In the genomic region with DNA sequence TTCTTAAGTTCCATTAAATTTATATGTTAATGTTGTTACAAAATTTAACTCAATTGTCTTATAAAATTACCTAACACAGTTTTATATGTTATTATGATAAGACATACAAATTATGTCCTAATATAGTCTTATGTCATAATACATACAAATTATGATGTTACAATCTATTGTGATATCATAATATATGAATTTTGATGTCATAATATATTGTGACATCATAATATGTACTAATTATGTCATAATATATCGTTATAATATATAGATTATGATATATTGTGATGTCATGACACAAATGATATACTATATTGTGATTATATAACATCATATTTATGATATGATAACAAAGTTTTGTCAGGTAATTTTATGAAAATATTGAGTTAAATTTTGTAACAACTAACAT, we compare ENCODE assay signal across 18 cellular contexts.
"Had no signal": no experiment of that assay in that cellular context is flagged by ENCODE, and none has a peak within 500 bp of the region (broad histone marks: within the 10 kb centered on the region; RNA-seq: fewer than 3 reads in every experiment).

No MANE protein-coding gene starts in this region.

- ATAC-seq: effector memory CD8-positive, alpha-beta T cell; gastroesophageal sphincter; heart left ventricle; left cardiac atrium; left lung; naive thymus-derived CD4-positive, alpha-beta T cell; stimulated activated memory B cell treated with anti-CD40 and anti-IgM and Interleukin-4, amounts not matched to agents 10 μg/mL and 1 μg/mL and 100 μg/mL, for 72 hours; stimulated activated naive CD8-positive, alpha-beta T cell treated with anti-CD3 and anti-CD28 coated beads, Interleukin-15, Interleukin-2, amounts not matched to agents 100 U/mL and 50 U/mL, for 24 hours had no signal

- DNase-seq: cortex of kidney; effector memory CD8-positive, alpha-beta T cell; foreskin fibroblast; heart left ventricle; left cardiac atrium; left lung; mesendoderm; midbrain; naive thymus-derived CD4-positive, alpha-beta T cell; sigmoid colon; spleen; stimulated activated CD4-positive, alpha-beta T cell treated with anti-CD3 and anti-CD28 coated beads, Interleukin-4, amount 100 ng/mL, for 4 hours; stimulated activated naive CD8-positive, alpha-beta T cell treated with anti-CD3 and anti-CD28 coated beads, Interleukin-15, Interleukin-2, amounts not matched to agents 100 U/mL and 50 U/mL, for 24 hours; substantia nigra; testis; tibial artery had no signal
